ENCODE assay signal across 1 cellular context in genomic region chr3:65030847-65031463, GRCh38.
TF ChIP-seq lines count a peak whose summit lies in the region.

No MANE protein-coding gene starts in this region.

TF ChIP-seq in HEK293, 187 proteins besides CTCF, POLR2A, EP300 and RAD21 (continued from another document and continues in another):
- TF ChIP-seq ZNF398 (tag by site-specific recombination; IDR thresholded peaks at IDR 0.05) (peak; percentile 60), GLI4 (tag by site-specific recombination; IDR thresholded peaks at IDR 0.05) (no peak), ZNF157 (tag by site-specific recombination; IDR thresholded peaks at IDR 0.05) (no peak), ZNF148 (tag by site-specific recombination; IDR thresholded peaks at IDR 0.05; ENCODE audit: borderline replicate concordance) (no peak), MEIS1 (CRISPR knock-in tag; IDR thresholded peaks at IDR 0.05; ENCODE audit: borderline replicate concordance) (peak; percentile 77; the same call in 1 of the 2 replicates), PRDM1 (tag by site-specific recombination; IDR thresholded peaks at IDR 0.05) (peak; percentile 49; the same call in 1 of the 2 replicates), ZSCAN4 (tag by site-specific recombination; IDR thresholded peaks at IDR 0.05) (0 out of 2 replicates have a peak, but pooled peaks have one; percentile 9), ZNF26 (tag by site-specific recombination; IDR thresholded peaks at IDR 0.05) (no peak), ZNF677 (tag by site-specific recombination; IDR thresholded peaks at IDR 0.05) (no peak), BCL11A (tag by site-specific recombination; IDR thresholded peaks at IDR 0.05; ENCODE audit: low read depth) (0 out of 2 replicates have a peak, but pooled peaks have one; percentile 26), ZNF670 (tag by site-specific recombination; IDR thresholded peaks at IDR 0.05; ENCODE audit: low read depth) (no peak), ZNF501 (tag by site-specific recombination; IDR thresholded peaks at IDR 0.05) (no peak), ZNF280C (tag by site-specific recombination; IDR thresholded peaks at IDR 0.05) (no peak), SP7 (tag by site-specific recombination; IDR thresholded peaks at IDR 0.05) (peak; percentile 54), HIC1 (tag by site-specific recombination; IDR thresholded peaks at IDR 0.05) (peak; percentile 77), SCRT2 (tag by site-specific recombination; IDR thresholded peaks at IDR 0.05) (no peak), ZNF585B (tag by site-specific recombination; IDR thresholded peaks at IDR 0.05) (no peak), SALL2 (tag by site-specific recombination; IDR thresholded peaks at IDR 0.05; ENCODE audit: borderline replicate concordance) (no peak), KLF9 (tag by site-specific recombination; IDR thresholded peaks at IDR 0.05; ENCODE audit: low read depth) (no peak), ZNF571 (tag by site-specific recombination; IDR thresholded peaks at IDR 0.05) (no peak), ZNF777 (tag by site-specific recombination; IDR thresholded peaks at IDR 0.05; ENCODE audit: borderline replicate concordance) (no peak), ZNF335 (tag by site-specific recombination; conservative IDR thresholded peaks at IDR 0.05) (0 out of 2 replicates have a peak, but pooled peaks have one; percentile 17), ZNF324 (tag by site-specific recombination; IDR thresholded peaks at IDR 0.05) (peak; percentile 64; the same call in 1 of the 2 replicates), OSR2 (tag by site-specific recombination; IDR thresholded peaks at IDR 0.05) (no peak; the same call in 1 of the 2 replicates), ZBTB44 (tag by site-specific recombination; IDR thresholded peaks at IDR 0.05) (0 out of 2 replicates have a peak, but pooled peaks have one; percentile 12), ZNF558 (tag by site-specific recombination; IDR thresholded peaks at IDR 0.05) (peak; percentile 51; the same call in 1 of the 2 replicates), ZBTB8A (tag by site-specific recombination; IDR thresholded peaks at IDR 0.05) (no peak), ZNF140 (tag by site-specific recombination; IDR thresholded peaks at IDR 0.05) (no peak), ZBTB7A (tag by site-specific recombination; IDR thresholded peaks at IDR 0.05; ENCODE audit: low read depth) (no peak), ZNF292 (tag by site-specific recombination; IDR thresholded peaks at IDR 0.05; ENCODE audit: borderline replicate concordance, low read depth) (no peak), ZNF354C (tag by site-specific recombination; IDR thresholded peaks at IDR 0.05; ENCODE audit: borderline replicate concordance, low read depth) (no peak), ZNF654 (tag by site-specific recombination; IDR thresholded peaks at IDR 0.05; ENCODE audit: low read depth) (no peak), AEBP2 (tag by site-specific recombination; IDR thresholded peaks at IDR 0.05; ENCODE audit: borderline replicate concordance) (no peak), ZNF24 (tag by site-specific recombination; IDR thresholded peaks at IDR 0.05) (0 out of 2 replicates have a peak, but pooled peaks have one; percentile 32), SP2 (tag by site-specific recombination; IDR thresholded peaks at IDR 0.05) (no peak), ZNF18 (tag by site-specific recombination; IDR thresholded peaks at IDR 0.05) (no peak), MYNN (tag by site-specific recombination; IDR thresholded peaks at IDR 0.05; ENCODE audit: borderline replicate concordance) (no peak), ZNF610 (tag by site-specific recombination; IDR thresholded peaks at IDR 0.05; ENCODE audit: borderline replicate concordance) (no peak)
